Comparison of ENCODE assay signal across 41 cellular contexts in genomic region chr20:23884771-23885162, GRCh38. TPM values are rescaled to one million over a fixed set of nuclear protein-coding genes. Genes with fewer than 3 reads are reported as not detected.
"Had no signal": no experiment of that assay in that cellular context is flagged by ENCODE, and none has a peak within 500 bp of the region (broad histone marks: within the 10 kb centered on the region; RNA-seq: fewer than 3 reads in every experiment).

No MANE protein-coding gene starts in this region.

- H3K4me1 Mint-ChIP-seq: activated naive CD4-positive, alpha-beta T cell treated with anti-CD3 and anti-CD28 coated beads, Interleukin-2, amount 10 ng/mL, durations not matched to agents 7 days and 5 days; activated naive CD4-positive, alpha-beta T cell treated with anti-CD3 and anti-CD28 coated beads, Interleukin-2, amount 50 U/mL, for 24 hours; activated naive CD8-positive, alpha-beta T cell treated with anti-CD3 and anti-CD28 coated beads for 36 hours; activated naive CD8-positive, alpha-beta T cell treated with anti-CD3 and anti-CD28 coated beads, Interleukin-2, amount 10 ng/mL, durations not matched to agents 7 days and 5 days; activated naive CD8-positive, alpha-beta T cell treated with anti-CD3 and anti-CD28 coated beads, Interleukin-2, amount 50 U/mL, for 24 hours; activated T-helper 17 cell treated with anti-CD3 and anti-CD28 coated beads, Interleukin-2, amount 50 U/mL, for 72 hours; brain; central memory CD8-positive, alpha-beta T cell had no signal

- H3K36me3 Mint-ChIP-seq: activated naive CD4-positive, alpha-beta T cell treated with anti-CD3 and anti-CD28 coated beads, Interleukin-2, amount 10 ng/mL, durations not matched to agents 7 days and 5 days; activated naive CD4-positive, alpha-beta T cell treated with anti-CD3 and anti-CD28 coated beads, Interleukin-2, amount 50 U/mL, for 24 hours; activated naive CD4-positive, alpha-beta T cell treated with anti-CD3 and anti-CD28 coated beads, Interleukin-2, amount 50 U/mL, for 72 hours; activated naive CD8-positive, alpha-beta T cell; activated naive CD8-positive, alpha-beta T cell treated with anti-CD3 and anti-CD28 coated beads for 36 hours; activated naive CD8-positive, alpha-beta T cell treated with anti-CD3 and anti-CD28 coated beads, Interleukin-2, amount 10 ng/mL, durations not matched to agents 7 days and 5 days; brain had no signal

- ATAC-seq: activated naive CD4-positive, alpha-beta T cell treated with anti-CD3 and anti-CD28 coated beads, Interleukin-2, amount 50 U/mL, for 72 hours; activated naive CD8-positive, alpha-beta T cell treated with anti-CD3 and anti-CD28 coated beads, Interleukin-2, amount 50 U/mL, for 24 hours; activated T-cell treated with anti-CD3 and anti-CD28 coated beads, Interleukin-2, amount 50 U/mL, for 4 hours; activated T-cell treated with anti-CD3 and anti-CD28 coated beads, Interleukin-2, amount 50 U/mL, for 72 hours; activated T-helper 17 cell treated with anti-CD3 and anti-CD28 coated beads, Interleukin-2, amount 50 U/mL, for 72 hours; body of pancreas had no signal

- H3K27ac ChIP-seq: adrenal gland, ascending aorta, body of pancreas, brain microvascular endothelial cell, breast epithelium, cardiac muscle cell had no signal

- H3K4me1 ChIP-seq: adrenal gland, ascending aorta, breast epithelium had no signal

- H3K4me3 ChIP-seq: adrenal gland, ascending aorta, body of pancreas, breast epithelium, cardiac muscle cell had no signal

- H3K27me3 Mint-ChIP-seq: activated naive CD4-positive, alpha-beta T cell treated with anti-CD3 and anti-CD28 coated beads, Interleukin-2, amount 10 ng/mL, durations not matched to agents 7 days and 5 days; activated naive CD4-positive, alpha-beta T cell treated with anti-CD3 and anti-CD28 coated beads, Interleukin-2, amount 50 U/mL, for 24 hours; activated naive CD8-positive, alpha-beta T cell; activated naive CD8-positive, alpha-beta T cell treated with anti-CD3 and anti-CD28 coated beads for 36 hours; activated naive CD8-positive, alpha-beta T cell treated with anti-CD3 and anti-CD28 coated beads, Interleukin-2, amount 50 U/mL, for 24 hours; activated T-cell treated with anti-CD3 and anti-CD28 coated beads, Interleukin-2, amount 50 U/mL, for 24 hours; activated T-helper 17 cell treated with anti-CD3 and anti-CD28 coated beads, Interleukin-2, amount 50 U/mL, for 72 hours; brain; central memory CD8-positive, alpha-beta T cell had no signal

- H3K27ac Mint-ChIP-seq: activated naive CD4-positive, alpha-beta T cell treated with anti-CD3 and anti-CD28 coated beads for 36 hours; activated naive CD4-positive, alpha-beta T cell treated with anti-CD3 and anti-CD28 coated beads, Interleukin-2, amount 10 ng/mL, durations not matched to agents 7 days and 5 days; activated naive CD4-positive, alpha-beta T cell treated with anti-CD3 and anti-CD28 coated beads, Interleukin-2, amount 50 U/mL, for 24 hours; activated naive CD4-positive, alpha-beta T cell treated with anti-CD3 and anti-CD28 coated beads, Interleukin-2, amount 50 U/mL, for 72 hours; activated naive CD8-positive, alpha-beta T cell; activated naive CD8-positive, alpha-beta T cell treated with anti-CD3 and anti-CD28 coated beads for 36 hours; activated naive CD8-positive, alpha-beta T cell treated with anti-CD3 and anti-CD28 coated beads, Interleukin-2, amount 10 ng/mL, durations not matched to agents 7 days and 5 days; activated naive CD8-positive, alpha-beta T cell treated with anti-CD3 and anti-CD28 coated beads, Interleukin-2, amount 50 U/mL, for 24 hours; activated T-cell treated with anti-CD3 and anti-CD28 coated beads, Interleukin-2, amount 50 U/mL, for 24 hours; activated T-cell treated with anti-CD3 and anti-CD28 coated beads, Interleukin-2, amount 50 U/mL, for 72 hours; activated T-helper 1 cell treated with anti-CD3 and anti-CD28 coated beads, Interleukin-12 subunit alpha, Interleukin-12 subunit beta, Interleukin-2, Interleukin-4 antibody, amounts not matched to agents 30 ng/mL and 10 ng/mL and 1 ng/mL, durations not matched to agents 14 hours and 24 hours and 36 hours; activated T-helper 17 cell treated with anti-CD3 and anti-CD28 coated beads, Interleukin-2, amount 50 U/mL, for 72 hours; activated T-helper 2 cell treated with anti-CD3 and anti-CD28 coated beads, Interferon-gamma antibody, Interleukin-2, Interleukin-4, amounts not matched to agents 10 μg/mL and 5 μg/mL and 100 μg/mL, durations not matched to agents 14 hours and 24 hours and 36 hours; brain had no signal

- H3K27me3 ChIP-seq: adrenal gland, ascending aorta, body of pancreas, brain microvascular endothelial cell, cardiac muscle cell had no signal

- H3K4me3 Mint-ChIP-seq: activated naive CD4-positive, alpha-beta T cell treated with anti-CD3 and anti-CD28 coated beads for 36 hours; activated naive CD4-positive, alpha-beta T cell treated with anti-CD3 and anti-CD28 coated beads, Interleukin-2, amount 10 ng/mL, durations not matched to agents 7 days and 5 days; activated naive CD4-positive, alpha-beta T cell treated with anti-CD3 and anti-CD28 coated beads, Interleukin-2, amount 50 U/mL, for 24 hours; activated naive CD8-positive, alpha-beta T cell; activated naive CD8-positive, alpha-beta T cell treated with anti-CD3 and anti-CD28 coated beads for 36 hours; activated naive CD8-positive, alpha-beta T cell treated with anti-CD3 and anti-CD28 coated beads, Interleukin-2, amount 10 ng/mL, durations not matched to agents 7 days and 5 days; activated naive CD8-positive, alpha-beta T cell treated with anti-CD3 and anti-CD28 coated beads, Interleukin-2, amount 50 U/mL, for 24 hours; activated T-cell treated with anti-CD3 and anti-CD28 coated beads, Interleukin-2, amount 50 U/mL, for 24 hours; activated T-cell treated with anti-CD3 and anti-CD28 coated beads, Interleukin-2, amount 50 U/mL, for 4 hours; activated T-cell treated with anti-CD3 and anti-CD28 coated beads, Interleukin-2, amount 50 U/mL, for 72 hours; activated T-helper 1 cell treated with anti-CD3 and anti-CD28 coated beads, Interleukin-12 subunit alpha, Interleukin-12 subunit beta, Interleukin-2, Interleukin-4 antibody, amounts not matched to agents 30 ng/mL and 10 ng/mL and 1 ng/mL, durations not matched to agents 14 hours and 24 hours and 36 hours; activated T-helper 17 cell treated with anti-CD3 and anti-CD28 coated beads, Interleukin-2, amount 50 U/mL, for 72 hours; brain; central memory CD8-positive, alpha-beta T cell had no signal

- DNase-seq: activated effector memory CD4-positive, alpha-beta T cell treated with anti-CD3 and anti-CD28 coated beads, Interleukin-2, amount 50 U/mL, for 16 hours; activated effector memory CD4-positive, alpha-beta T cell treated with Interleukin-2 at 50 U/mL for 16 hours; activated gamma-delta T cell; activated gamma-delta T cell treated with Interleukin-2 at 50 U/mL for 16 hours; activated naive CD4-positive, alpha-beta T cell; activated naive CD4-positive, alpha-beta T cell treated with anti-CD3 and anti-CD28 coated beads for 36 hours; activated naive CD4-positive, alpha-beta T cell treated with anti-CD3 and anti-CD28 coated beads, Interleukin-2, amount 10 ng/mL, durations not matched to agents 7 days and 5 days; activated naive CD4-positive, alpha-beta T cell treated with anti-CD3 and anti-CD28 coated beads, Interleukin-2, amount 50 U/mL, for 16 hours; activated naive CD4-positive, alpha-beta T cell treated with Interleukin-2 at 50 U/mL for 16 hours; activated naive CD8-positive, alpha-beta T cell treated with anti-CD3 and anti-CD28 coated beads for 36 hours; activated naive CD8-positive, alpha-beta T cell treated with anti-CD3 and anti-CD28 coated beads, Interleukin-2, amount 10 ng/mL, durations not matched to agents 7 days and 5 days; activated naive CD8-positive, alpha-beta T cell treated with anti-CD3 and anti-CD28 coated beads, Interleukin-2, amount 50 U/mL, for 24 hours; activated T-cell treated with anti-CD3 and anti-CD28 coated beads, Interleukin-2, amount 50 U/mL, for 24 hours; activated T-cell treated with anti-CD3 and anti-CD28 coated beads, Interleukin-2, amount 50 U/mL, for 4 hours; activated T-cell treated with anti-CD3 and anti-CD28 coated beads, Interleukin-2, amount 50 U/mL, for 48 hours; activated T-cell treated with anti-CD3 and anti-CD28 coated beads, Interleukin-2, amount 50 U/mL, for 72 hours; amniotic stem cell; amygdala; anterior cingulate cortex; aorta; body of pancreas; brain microvascular endothelial cell; caudate nucleus; central memory CD4-positive, alpha-beta T cell; cerebellar nuclear complex had no signal

- H3K36me3 ChIP-seq: adrenal gland, ascending aorta, brain microvascular endothelial cell, breast epithelium, cardiac muscle cell had no signal

- H3K9me3 ChIP-seq: adrenal gland, ascending aorta, body of pancreas, breast epithelium had no signal

- H3K9me3 Mint-ChIP-seq: activated naive CD4-positive, alpha-beta T cell treated with anti-CD3 and anti-CD28 coated beads for 36 hours; activated naive CD4-positive, alpha-beta T cell treated with anti-CD3 and anti-CD28 coated beads, Interleukin-2, amount 10 ng/mL, durations not matched to agents 7 days and 5 days; activated naive CD4-positive, alpha-beta T cell treated with anti-CD3 and anti-CD28 coated beads, Interleukin-2, amount 50 U/mL, for 24 hours; activated naive CD4-positive, alpha-beta T cell treated with anti-CD3 and anti-CD28 coated beads, Interleukin-2, amount 50 U/mL, for 72 hours; activated naive CD8-positive, alpha-beta T cell treated with anti-CD3 and anti-CD28 coated beads for 36 hours; activated naive CD8-positive, alpha-beta T cell treated with anti-CD3 and anti-CD28 coated beads, Interleukin-2, amount 10 ng/mL, durations not matched to agents 7 days and 5 days; activated naive CD8-positive, alpha-beta T cell treated with anti-CD3 and anti-CD28 coated beads, Interleukin-2, amount 50 U/mL, for 24 hours; activated T-cell treated with anti-CD3 and anti-CD28 coated beads, Interleukin-2, amount 50 U/mL, for 24 hours; activated T-cell treated with anti-CD3 and anti-CD28 coated beads, Interleukin-2, amount 50 U/mL, for 4 hours; activated T-cell treated with anti-CD3 and anti-CD28 coated beads, Interleukin-2, amount 50 U/mL, for 72 hours; activated T-helper 1 cell treated with anti-CD3 and anti-CD28 coated beads, Interleukin-12 subunit alpha, Interleukin-12 subunit beta, Interleukin-2, Interleukin-4 antibody, amounts not matched to agents 30 ng/mL and 10 ng/mL and 1 ng/mL, durations not matched to agents 14 hours and 24 hours and 36 hours; activated T-helper 17 cell treated with anti-CD3 and anti-CD28 coated beads, Interleukin-2, amount 50 U/mL, for 72 hours; activated T-helper 2 cell treated with anti-CD3 and anti-CD28 coated beads, Interferon-gamma antibody, Interleukin-2, Interleukin-4, amounts not matched to agents 10 μg/mL and 5 μg/mL and 100 μg/mL, durations not matched to agents 14 hours and 24 hours and 36 hours; central memory CD8-positive, alpha-beta T cell had no signal

RNA-seq across cellular contexts. Expression of gene CST5, which starts 5.2 kb away (rescaled TPM):
- total RNA-seq: activated naive CD4-positive, alpha-beta T cell treated with anti-CD3 and anti-CD28 coated beads for 36 hours; activated naive CD4-positive, alpha-beta T cell treated with anti-CD3 and anti-CD28 coated beads, Interleukin-2, amount 50 U/mL, for 72 hours; activated naive CD8-positive, alpha-beta T cell treated with anti-CD3 and anti-CD28 coated beads for 36 hours; activated naive CD8-positive, alpha-beta T cell treated with anti-CD3 and anti-CD28 coated beads, Interleukin-2, amount 10 ng/mL, durations not matched to agents 7 days and 5 days; activated T-cell treated with anti-CD3 and anti-CD28 coated beads, Interleukin-2, amount 50 U/mL, for 4 hours; activated T-cell treated with anti-CD3 and anti-CD28 coated beads, Interleukin-2, amount 50 U/mL, for 72 hours; activated T-helper 1 cell treated with anti-CD3 and anti-CD28 coated beads, Interleukin-12 subunit alpha, Interleukin-12 subunit beta, Interleukin-2, Interleukin-4 antibody, amounts not matched to agents 30 ng/mL and 10 ng/mL and 1 ng/mL, durations not matched to agents 14 hours and 24 hours and 36 hours; activated T-helper 17 cell treated with anti-CD3 and anti-CD28 coated beads, Interleukin-2, amount 50 U/mL, for 72 hours; activated T-helper 2 cell treated with anti-CD3 and anti-CD28 coated beads, Interferon-gamma antibody, Interleukin-2, Interleukin-4, amounts not matched to agents 10 μg/mL and 5 μg/mL and 100 μg/mL, durations not matched to agents 14 hours and 24 hours and 36 hours; aorta; ascending aorta; body of pancreas; breast epithelium; bronchial epithelial cell; cardiac muscle cell; cardiac septum; cerebellum; chondrocyte had no signal
- polyA plus RNA-seq: aorta had no signal

RNA-seq across cellular contexts. Expression of gene CST2, which starts 58.2 kb away (rescaled TPM):
- total RNA-seq: activated naive CD4-positive, alpha-beta T cell treated with anti-CD3 and anti-CD28 coated beads for 36 hours; activated naive CD4-positive, alpha-beta T cell treated with anti-CD3 and anti-CD28 coated beads, Interleukin-2, amount 50 U/mL, for 72 hours; activated naive CD8-positive, alpha-beta T cell treated with anti-CD3 and anti-CD28 coated beads for 36 hours; activated naive CD8-positive, alpha-beta T cell treated with anti-CD3 and anti-CD28 coated beads, Interleukin-2, amount 10 ng/mL, durations not matched to agents 7 days and 5 days; activated T-cell treated with anti-CD3 and anti-CD28 coated beads, Interleukin-2, amount 50 U/mL, for 4 hours; activated T-cell treated with anti-CD3 and anti-CD28 coated beads, Interleukin-2, amount 50 U/mL, for 72 hours; activated T-helper 1 cell treated with anti-CD3 and anti-CD28 coated beads, Interleukin-12 subunit alpha, Interleukin-12 subunit beta, Interleukin-2, Interleukin-4 antibody, amounts not matched to agents 30 ng/mL and 10 ng/mL and 1 ng/mL, durations not matched to agents 14 hours and 24 hours and 36 hours; activated T-helper 17 cell treated with anti-CD3 and anti-CD28 coated beads, Interleukin-2, amount 50 U/mL, for 72 hours; activated T-helper 2 cell treated with anti-CD3 and anti-CD28 coated beads, Interferon-gamma antibody, Interleukin-2, Interleukin-4, amounts not matched to agents 10 μg/mL and 5 μg/mL and 100 μg/mL, durations not matched to agents 14 hours and 24 hours and 36 hours; ascending aorta; body of pancreas; breast epithelium; bronchial epithelial cell; cardiac muscle cell; cardiac septum; cerebellum; chondrocyte had no signal
- polyA plus RNA-seq: aorta, cardiac muscle cell had no signal
